ENCODE assay signal across 1 cellular context in the genomic region with DNA sequence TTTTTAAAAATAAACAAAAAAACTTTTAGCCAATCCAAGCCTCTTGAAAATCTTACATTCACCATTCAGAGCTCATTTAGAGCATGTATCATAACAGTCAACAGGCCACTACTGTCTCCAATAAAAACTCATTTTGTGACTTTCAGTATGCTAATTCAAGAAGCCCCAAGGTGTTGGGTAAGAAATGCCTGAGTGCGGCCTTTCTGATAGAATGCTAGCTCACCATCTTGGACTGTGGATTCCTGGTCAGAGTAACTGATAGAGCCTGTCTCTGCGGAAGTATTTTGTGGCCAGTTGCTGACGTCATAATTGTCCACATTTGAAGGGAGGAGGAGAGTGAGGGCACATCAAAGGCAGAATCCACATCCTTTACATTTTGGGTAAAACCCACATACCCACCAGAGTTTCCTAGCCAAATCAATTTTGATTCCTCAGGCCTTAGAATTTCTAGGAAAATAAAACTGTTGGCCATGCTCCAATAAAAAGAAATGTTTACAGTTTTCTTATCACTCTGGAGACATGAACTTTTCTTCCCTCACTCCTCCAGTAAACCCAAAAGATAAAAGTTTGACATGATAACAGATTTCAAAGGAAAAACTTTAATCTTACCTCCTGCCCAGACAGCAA.
TF ChIP-seq lines count a peak whose summit lies in the region.

No MANE protein-coding gene starts in this region.

TF ChIP-seq in HEK293, 187 proteins besides CTCF, POLR2A, EP300 and RAD21 (continued from another document):
- TF ChIP-seq, protein P1, sequence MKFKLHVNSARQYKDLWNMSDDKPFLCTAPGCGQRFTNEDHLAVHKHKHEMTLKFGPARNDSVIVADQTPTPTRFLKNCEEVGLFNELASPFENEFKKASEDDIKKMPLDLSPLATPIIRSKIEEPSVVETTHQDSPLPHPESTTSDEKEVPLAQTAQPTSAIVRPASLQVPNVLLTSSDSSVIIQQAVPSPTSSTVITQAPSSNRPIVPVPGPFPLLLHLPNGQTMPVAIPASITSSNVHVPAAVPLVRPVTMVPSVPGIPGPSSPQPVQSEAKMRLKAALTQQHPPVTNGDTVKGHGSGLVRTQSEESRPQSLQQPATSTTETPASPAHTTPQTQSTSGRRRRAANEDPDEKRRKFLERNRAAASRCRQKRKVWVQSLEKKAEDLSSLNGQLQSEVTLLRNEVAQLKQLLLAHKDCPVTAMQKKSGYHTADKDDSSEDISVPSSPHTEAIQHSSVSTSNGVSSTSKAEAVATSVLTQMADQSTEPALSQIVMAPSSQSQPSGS (tag by site-specific recombination; IDR thresholded peaks at IDR 0.05; ENCODE audit: low read depth) = peak; percentile 72
- TF ChIP-seq, protein P2, sequence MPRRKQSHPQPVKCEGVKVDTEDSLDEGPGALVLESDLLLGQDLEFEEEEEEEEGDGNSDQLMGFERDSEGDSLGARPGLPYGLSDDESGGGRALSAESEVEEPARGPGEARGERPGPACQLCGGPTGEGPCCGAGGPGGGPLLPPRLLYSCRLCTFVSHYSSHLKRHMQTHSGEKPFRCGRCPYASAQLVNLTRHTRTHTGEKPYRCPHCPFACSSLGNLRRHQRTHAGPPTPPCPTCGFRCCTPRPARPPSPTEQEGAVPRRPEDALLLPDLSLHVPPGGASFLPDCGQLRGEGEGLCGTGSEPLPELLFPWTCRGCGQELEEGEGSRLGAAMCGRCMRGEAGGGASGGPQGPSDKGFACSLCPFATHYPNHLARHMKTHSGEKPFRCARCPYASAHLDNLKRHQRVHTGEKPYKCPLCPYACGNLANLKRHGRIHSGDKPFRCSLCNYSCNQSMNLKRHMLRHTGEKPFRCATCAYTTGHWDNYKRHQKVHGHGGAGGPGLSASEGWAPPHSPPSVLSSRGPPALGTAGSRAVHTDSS (tag by site-specific recombination; IDR thresholded peaks at IDR 0.05) = no peak
- TF ChIP-seq ZNF621 (tag by site-specific recombination; IDR thresholded peaks at IDR 0.05) (no peak), MZF1 (tag by site-specific recombination; IDR thresholded peaks at IDR 0.05; ENCODE audit: borderline replicate concordance) (no peak), ZNF623 (tag by site-specific recombination; IDR thresholded peaks at IDR 0.05) (no peak), TCF7L2 (IDR thresholded peaks at IDR 0.05; ENCODE audit: borderline replicate concordance, low read depth, low read length) (no peak), ZNF138 (tag by site-specific recombination; IDR thresholded peaks at IDR 0.05; ENCODE audit: borderline replicate concordance) (no peak), ZNF664 (tag by site-specific recombination; IDR thresholded peaks at IDR 0.05) (no peak)
